In genomic region chr5:160008877-160009590, GRCh38 we compare ENCODE assay signal across 1 cellular context.
TF ChIP-seq lines count a peak whose summit lies in the region.

Gene TTC1 (plus strand): TSS chr5:160009139. CDS start chr5:160010529, 1,390 bp downstream.

TF ChIP-seq in HepG2, 621 proteins besides CTCF, POLR2A, EP300 and RAD21 (continued from another document and continues in another):
- TF ChIP-seq ZNF598 (CRISPR knock-in tag; IDR thresholded peaks at IDR 0.05; ENCODE audit: borderline replicate concordance) (no peak), SETDB1 (CRISPR knock-in tag; IDR thresholded peaks at IDR 0.05; ENCODE audit: borderline replicate concordance) (no peak), ZNF136 (CRISPR knock-in tag; IDR thresholded peaks at IDR 0.05; ENCODE audit: low read depth) (no peak), ZBTB21 (CRISPR knock-in tag; IDR thresholded peaks at IDR 0.05) (peak; percentile 93), GFI1 (CRISPR knock-in tag; IDR thresholded peaks at IDR 0.05; ENCODE audit: borderline replicate concordance) (no peak), ZNF160 (CRISPR knock-in tag; IDR thresholded peaks at IDR 0.05) (no peak), ZSCAN31 (CRISPR knock-in tag; IDR thresholded peaks at IDR 0.05; ENCODE audit: low read depth) (no peak), KMT2B (CRISPR knock-in tag; IDR thresholded peaks at IDR 0.05) (peak; percentile 92), REXO4 (CRISPR knock-in tag; IDR thresholded peaks at IDR 0.05; ENCODE audit: borderline replicate concordance) (no peak), NFE2L1 (CRISPR knock-in tag; IDR thresholded peaks at IDR 0.05; ENCODE audit: borderline replicate concordance) (no peak), RERE (CRISPR knock-in tag; IDR thresholded peaks at IDR 0.05; ENCODE audit: low read depth) (no peak), ZNF17 (CRISPR knock-in tag; IDR thresholded peaks at IDR 0.05) (no peak), ZNF33B (CRISPR knock-in tag; IDR thresholded peaks at IDR 0.05) (no peak), PRDM10 (CRISPR knock-in tag; IDR thresholded peaks at IDR 0.05; ENCODE audit: low read depth) (no peak), NR2C2 (CRISPR knock-in tag; IDR thresholded peaks at IDR 0.05; ENCODE audit: borderline replicate concordance) (peak; percentile 93), TARDBP (CRISPR knock-in tag; IDR thresholded peaks at IDR 0.05) (peak; percentile 57; the same call in 1 of the 2 replicates), RXRA (CRISPR knock-in tag; IDR thresholded peaks at IDR 0.05) (peak; percentile 36; the same call in 1 of the 2 replicates), ATF5 (CRISPR knock-in tag; IDR thresholded peaks at IDR 0.05; ENCODE audit: low read depth) (no peak), RFXAP (CRISPR knock-in tag; IDR thresholded peaks at IDR 0.05; ENCODE audit: borderline replicate concordance) (peak; percentile 42; the same call in 1 of the 2 replicates), MBD4 (IDR thresholded peaks at IDR 0.05; ENCODE audit: borderline replicate concordance, low read length) (no peak), ZFP90 (CRISPR knock-in tag; IDR thresholded peaks at IDR 0.05; ENCODE audit: borderline replicate concordance) (no peak; the same call in 1 of the 2 replicates), THAP11 (CRISPR knock-in tag; IDR thresholded peaks at IDR 0.05) (peak; percentile 96), TRIM24 (CRISPR knock-in tag; IDR thresholded peaks at IDR 0.05) (no peak), CEBPZ (IDR thresholded peaks at IDR 0.05; ENCODE audit: low read length) (no peak), ZNF619 (CRISPR knock-in tag; IDR thresholded peaks at IDR 0.05) (no peak), FOSL2 (CRISPR knock-in tag; IDR thresholded peaks at IDR 0.05) (peak; percentile 81), STAT6 (CRISPR knock-in tag; IDR thresholded peaks at IDR 0.05; ENCODE audit: borderline replicate concordance) (no peak), ZNF530 (CRISPR knock-in tag; IDR thresholded peaks at IDR 0.05; ENCODE audit: low read depth) (no peak), DNMT3B (CRISPR knock-in tag; conservative IDR thresholded peaks at IDR 0.05) (no peak), YEATS2 (CRISPR knock-in tag; IDR thresholded peaks at IDR 0.05; ENCODE audit: borderline replicate concordance) (peak; percentile 97), ZNF784 (CRISPR knock-in tag; IDR thresholded peaks at IDR 0.05; ENCODE audit: borderline replicate concordance) (no peak), PHB2 (IDR thresholded peaks at IDR 0.05; ENCODE audit: partially characterized antibody) (no peak), TOE1 (CRISPR knock-in tag; IDR thresholded peaks at IDR 0.05) (no peak), HHEX (CRISPR knock-in tag; IDR thresholded peaks at IDR 0.05) (no peak; the same call in 1 of the 2 replicates), TRAFD1 (CRISPR knock-in tag; IDR thresholded peaks at IDR 0.05; ENCODE audit: borderline replicate concordance) (no peak), ZBTB38 (CRISPR knock-in tag; IDR thresholded peaks at IDR 0.05) (no peak), ZNF282 (IDR thresholded peaks at IDR 0.05; ENCODE audit: partially characterized antibody) (no peak), HNF1B (CRISPR knock-in tag; IDR thresholded peaks at IDR 0.05) (peak; percentile 69)
